26 cellular contexts compared by ENCODE assay signal in genomic region chr5:80175337-80175736, GRCh38.
DNase-seq lines count a peak whose midpoint lies in the region; ATAC-seq and TF ChIP-seq lines count a peak whose summit lies in the region.
"Had no signal": no experiment of that assay in that cellular context is flagged by ENCODE, and none has a peak within 500 bp of the region (broad histone marks: within the 10 kb centered on the region; RNA-seq: fewer than 3 reads in every experiment).

No MANE protein-coding gene starts in this region.

- H3K36me3 Mint-ChIP-seq in activated CD8-positive, alpha-beta memory T cell treated with anti-CD3 and anti-CD28 coated beads, Interleukin-2, amount 10 ng/mL, durations not matched to agents 7 days and 5 days: peaks cover 39% of the 10 kb centered on the region
- H3K36me3 Mint-ChIP-seq in Caco-2 (ENCODE audit: insufficient read depth, unreplicated experiment): peaks cover 87% of the 10 kb centered on the region
- H3K36me3 Mint-ChIP-seq in activated naive CD8-positive, alpha-beta T cell treated with anti-CD3 and anti-CD28 coated beads, Interleukin-2, amount 50 U/mL, for 24 hours (ENCODE audit: low read depth): peaks cover 28% of the 10 kb centered on the region
- H3K36me3 Mint-ChIP-seq in naive thymus-derived CD8-positive, alpha-beta T cell: peaks cover 10 to 71% (median 25%) of the 10 kb centered on the region in 3 donors
- H3K36me3 Mint-ChIP-seq: natural killer cell had no signal

- no peak for TF ChIP-seq CTCF in Caco-2 (IDR thresholded peaks at IDR 0.05; ENCODE audit: insufficient read depth in 1 of 2, low read depth in 1 of 2, low read length in 1 of 2, severe bottlenecking in 1 of 2, unreplicated experiment in 1 of 2)

- no peak overlapping the region for H3K27ac Mint-ChIP-seq in activated CD8-positive, alpha-beta memory T cell treated with anti-CD3 and anti-CD28 coated beads, Interleukin-2, amount 10 ng/mL, durations not matched to agents 7 days and 5 days
- H3K27ac Mint-ChIP-seq in Caco-2 (ENCODE audit: unreplicated experiment): peak overlapping the region; percentile 69
- peak overlapping the region; percentile 29 for H3K27ac Mint-ChIP-seq in activated naive CD8-positive, alpha-beta T cell treated with anti-CD3 and anti-CD28 coated beads, Interleukin-2, amount 50 U/mL, for 24 hours
- peak overlapping the region; percentile 35 to 94 (median 74) for H3K27ac Mint-ChIP-seq in naive thymus-derived CD8-positive, alpha-beta T cell
- H3K27ac Mint-ChIP-seq: activated B cell treated with CpG ODN at 0.5 μM for 24 hours; dendritic cell treated with granulocyte-macrophage colony-stimulating factor and Interleukin-4, amounts not matched to agents 40 ng/mL and 50 ng/mL, for 4 days; natural killer cell had no signal

- no peaks in the 10 kb centered on the region for H3K27me3 ChIP-seq in Caco-2 (replicated peaks; ENCODE audit: control insufficient read depth, insufficient read depth, low read length)
- H3K27me3 ChIP-seq: body of pancreas, heart left ventricle, Peyer's patch, tibial artery had no signal

- H3K4me1 Mint-ChIP-seq in activated CD8-positive, alpha-beta memory T cell treated with anti-CD3 and anti-CD28 coated beads, Interleukin-2, amount 10 ng/mL, durations not matched to agents 7 days and 5 days: peaks cover 6% of the 10 kb centered on the region
- H3K4me1 Mint-ChIP-seq in Caco-2 (ENCODE audit: low read depth, unreplicated experiment): peaks cover 40% of the 10 kb centered on the region
- peaks cover 45% of the 10 kb centered on the region for H3K4me1 Mint-ChIP-seq in activated naive CD8-positive, alpha-beta T cell treated with anti-CD3 and anti-CD28 coated beads, Interleukin-2, amount 50 U/mL, for 24 hours
- peaks cover 25 to 70% (median 60%) of the 10 kb centered on the region in 4 donors for H3K4me1 Mint-ChIP-seq in naive thymus-derived CD8-positive, alpha-beta T cell
- H3K4me1 Mint-ChIP-seq: activated B cell treated with CpG ODN at 0.5 μM for 24 hours had no signal

- intact Hi-C loops in Caco-2 (cut with micrococcal nuclease; ENCODE audit: unreplicated experiment): no loop called here

- no peak overlapping the region for H3K4me3 Mint-ChIP-seq in activated CD8-positive, alpha-beta memory T cell treated with anti-CD3 and anti-CD28 coated beads, Interleukin-2, amount 10 ng/mL, durations not matched to agents 7 days and 5 days
- H3K4me3 Mint-ChIP-seq in Caco-2 (ENCODE audit: unreplicated experiment): no peak overlapping the region
- no peak overlapping the region for H3K4me3 Mint-ChIP-seq in activated naive CD8-positive, alpha-beta T cell treated with anti-CD3 and anti-CD28 coated beads, Interleukin-2, amount 50 U/mL, for 24 hours
- H3K4me3 Mint-ChIP-seq in naive thymus-derived CD8-positive, alpha-beta T cell: peak overlapping the region in 3 of 10 donors; percentile 11 to 42 (median 18)
- H3K4me3 Mint-ChIP-seq: activated B cell treated with CpG ODN at 0.5 μM for 24 hours; dendritic cell treated with granulocyte-macrophage colony-stimulating factor and Interleukin-4, amounts not matched to agents 40 ng/mL and 50 ng/mL, for 4 days; natural killer cell had no signal

- H3K4me3 ChIP-seq in Caco-2 (ENCODE audit: low read depth, low read length): no peak overlapping the region
- H3K4me3 ChIP-seq: A549, body of pancreas, heart left ventricle, Peyer's patch, tibial artery had no signal

- H3K4me1 ChIP-seq in Caco-2: peaks cover 29% of the 10 kb centered on the region
- H3K4me1 ChIP-seq: A549, tibial artery had no signal

- no peaks in the 10 kb centered on the region for H3K9me3 ChIP-seq in Caco-2
- H3K9me3 ChIP-seq: A549, body of pancreas, heart left ventricle, Peyer's patch, tibial artery had no signal

- BruUV-seq in Caco-2 (replicated peaks; lab: Mats Ljungman, UMichigan): no TSS peak

- POLR2A ChIA-PET in Caco-2 (lab: Charles Lee): no interaction called here
- POLR2A ChIA-PET in naive thymus-derived CD8-positive, alpha-beta T cell (lab: Charles Lee): interaction anchor here (0.6 to 12.9 kb wide), 7 partner anchors 10 to 80 kb away, joined by 3 to 187 read pairs (median 6); partner anchors contain the start of gene SERINC5

- no peaks in the 10 kb centered on the region for H3K9me3 Mint-ChIP-seq in activated CD8-positive, alpha-beta memory T cell treated with anti-CD3 and anti-CD28 coated beads, Interleukin-2, amount 10 ng/mL, durations not matched to agents 7 days and 5 days (ENCODE audit: low read depth)
- no peaks in the 10 kb centered on the region for H3K9me3 Mint-ChIP-seq in Caco-2 (ENCODE audit: unreplicated experiment)
- H3K9me3 Mint-ChIP-seq in activated naive CD8-positive, alpha-beta T cell treated with anti-CD3 and anti-CD28 coated beads, Interleukin-2, amount 50 U/mL, for 24 hours: no peaks in the 10 kb centered on the region
- no peaks in the 10 kb centered on the region for H3K9me3 Mint-ChIP-seq in naive thymus-derived CD8-positive, alpha-beta T cell
- H3K9me3 Mint-ChIP-seq: activated B cell treated with CpG ODN at 0.5 μM for 24 hours; dendritic cell treated with granulocyte-macrophage colony-stimulating factor and Interleukin-4, amounts not matched to agents 40 ng/mL and 50 ng/mL, for 4 days; natural killer cell had no signal

- peaks cover 6% of the 10 kb centered on the region; the same call in 1 of the 2 replicates for H3K36me3 ChIP-seq in Caco-2 (ENCODE audit: control insufficient read depth, insufficient read depth, low read length)

- CTCF ChIA-PET in activated CD8-positive, alpha-beta memory T cell treated with anti-CD3 and anti-CD28 coated beads, Interleukin-2, amount 10 ng/mL, durations not matched to agents 7 days and 5 days (lab: Charles Lee): interaction anchor here (1.1 to 2.7 kb wide), 2 partner anchors 12 to 39 kb away, joined by 3 to 6 read pairs; no protein-coding TSS in a partner anchor
- CTCF ChIA-PET in Caco-2 (lab: Charles Lee): no interaction called here

- ATAC-seq in activated CD8-positive, alpha-beta memory T cell treated with anti-CD3 and anti-CD28 coated beads, Interleukin-2, amount 10 ng/mL, durations not matched to agents 7 days and 5 days: no peak
- ATAC-seq in activated naive CD8-positive, alpha-beta T cell treated with anti-CD3 and anti-CD28 coated beads, Interleukin-2, amount 50 U/mL, for 24 hours: no peak
- no peak for ATAC-seq in naive thymus-derived CD8-positive, alpha-beta T cell
- no peak for ATAC-seq in GM21390 (IDR thresholded peaks at IDR 0.05; ENCODE audit: unreplicated experiment)
- ATAC-seq: A549, body of pancreas, HCT116, heart left ventricle, natural killer cell had no signal

- H3K27me3 Mint-ChIP-seq in activated CD8-positive, alpha-beta memory T cell treated with anti-CD3 and anti-CD28 coated beads, Interleukin-2, amount 10 ng/mL, durations not matched to agents 7 days and 5 days: no peaks in the 10 kb centered on the region
- H3K27me3 Mint-ChIP-seq in Caco-2 (ENCODE audit: insufficient read depth, unreplicated experiment): no peaks in the 10 kb centered on the region
- no peaks in the 10 kb centered on the region for H3K27me3 Mint-ChIP-seq in activated naive CD8-positive, alpha-beta T cell treated with anti-CD3 and anti-CD28 coated beads, Interleukin-2, amount 50 U/mL, for 24 hours
- H3K27me3 Mint-ChIP-seq in naive thymus-derived CD8-positive, alpha-beta T cell: no peaks in the 10 kb centered on the region
- H3K27me3 Mint-ChIP-seq: activated B cell treated with CpG ODN at 0.5 μM for 24 hours; dendritic cell treated with granulocyte-macrophage colony-stimulating factor and Interleukin-4, amounts not matched to agents 40 ng/mL and 50 ng/mL, for 4 days had no signal

- DNase-seq in activated CD8-positive, alpha-beta memory T cell treated with anti-CD3 and anti-CD28 coated beads, Interleukin-2, amount 10 ng/mL, durations not matched to agents 7 days and 5 days: peak; percentile 16
- no peak for DNase-seq in activated CD8-positive, alpha-beta memory T cell treated with anti-CD3 and anti-CD28 coated beads, Interleukin-2, amount 50 U/mL, for 48 hours
- no peak for DNase-seq in Caco-2
- no peak for DNase-seq in activated naive CD8-positive, alpha-beta T cell treated with anti-CD3 and anti-CD28 coated beads, Interleukin-2, amount 50 U/mL, for 24 hours
- DNase-seq in naive thymus-derived CD8-positive, alpha-beta T cell: no peak
- DNase-seq in GM03348 (ENCODE audit: low spot score): no peak
- no peak for DNase-seq in NCI-H526 treated with DMSO at 0.1 percent for 48 hours (lab: John Stamatoyannopoulos, UW)
- DNase-seq: activated B cell treated with CpG ODN at 0.5 μM for 24 hours; AML-193; body of pancreas; foreskin melanocyte; heart left ventricle; midbrain; natural killer cell; NCI-H1417 treated with DMSO at 0.1 percent for 48 hours; NCI-H2081; NCI-H526; occipital lobe; Peyer's patch; SHP77; stimulated activated CD4-positive, alpha-beta T cell treated with anti-CD3 and anti-CD28 coated beads, Interleukin-4, amount 100 ng/mL, for 1 hour; tibial artery had no signal
